Comparison of ENCODE assay signal across 15 cellular contexts in genomic region chr17:27226611-27227234, GRCh38.
DNase-seq lines count a peak whose midpoint lies in the region; ATAC-seq, FAIRE-seq and TF ChIP-seq lines count a peak whose summit lies in the region.
"Had no signal": no experiment of that assay in that cellular context is flagged by ENCODE, and none has a peak within 500 bp of the region (broad histone marks: within the 10 kb centered on the region; RNA-seq: fewer than 3 reads in every experiment).

No MANE protein-coding gene starts in this region.

- TF ChIP-seq RAD21 in IMR-90 (IDR thresholded peaks at IDR 0.05; ENCODE audit: low read length), result no peak

- H4K5ac ChIP-seq in IMR-90 (ENCODE audit: low read depth, low read length), result no peak overlapping the region

- no peaks in the 10 kb centered on the region for H3K27me3 Mint-ChIP-seq in CD4-positive, alpha-beta memory T cell

- H3K27ac ChIP-seq in IMR-90 (ENCODE audit: insufficient read depth, low read length) (no peak overlapping the region), WERI-Rb-1 (no peak overlapping the region)
- no peak overlapping the region for H3K27ac ChIP-seq in CD4-positive, alpha-beta memory T cell (ENCODE audit: low read depth, low read length)
- H3K27ac ChIP-seq: gastroesophageal sphincter had no signal

- no peaks in the 10 kb centered on the region for H3K4me1 Mint-ChIP-seq in CD4-positive, alpha-beta memory T cell

- in situ Hi-C loops in IMR-90 (cut with MboI; ENCODE audit: low sequenced_read_pairs) (loop anchor here (25.0 kb wide), 2 partner anchors 211 to 536 kb away; no protein-coding TSS in a partner anchor), astrocyte of the spinal cord (cut with HindIII; ENCODE audit: low sequenced_read_pairs) (no loop called here)

- H3K9me1 ChIP-seq in IMR-90 (ENCODE audit: insufficient read depth, low read length), result no peaks in the 10 kb centered on the region

- no peak overlapping the region for H3K18ac ChIP-seq in IMR-90 (ENCODE audit: low read depth, low read length)

- H3K23ac ChIP-seq in IMR-90 (ENCODE audit: low read depth, low read length), result no peak overlapping the region

- H2AK5ac ChIP-seq in IMR-90 (ENCODE audit: low read depth, low read length), result no peak overlapping the region

- no peak for TF ChIP-seq POLR2A in IMR-90 (IDR thresholded peaks at IDR 0.05; ENCODE audit: low read depth, low read length)

- H2BK120ac ChIP-seq in IMR-90 (ENCODE audit: low read depth, low read length), result no peak overlapping the region

- no peak overlapping the region for H3K56ac ChIP-seq in IMR-90 (ENCODE audit: extremely low read depth, insufficient read depth, low read length)

- no peak overlapping the region for H3K27ac Mint-ChIP-seq in CD4-positive, alpha-beta memory T cell
- H3K27ac Mint-ChIP-seq: T-helper 1 cell treated with Interleukin-12 subunit alpha and Interleukin-12 subunit beta and Interleukin-4 antibody, amounts not matched to agents 30 μg/mL and 1 μg/mL, for 36 hours had no signal

- WGBS in IMR-90 (ENCODE audit: extremely low coverage in 2 of 2, insufficient read length in 1 of 2), 2 experiments, result no CpG with 5 or more reads among the region's 4 CpGs

- intact Hi-C loops in IMR-90 (cut with micrococcal nuclease), result no loop called here
- intact Hi-C loops in CD4-positive, alpha-beta memory T cell (cut with micrococcal nuclease), result no loop called here

- CTCF ChIA-PET in IMR-90 (lab: Yijun Ruan, JAX), result interaction anchor here (1.0 to 1.1 kb wide), 2 partner anchors 10 to 107 kb away, joined by 3 read pairs; no protein-coding TSS in a partner anchor
- CTCF ChIA-PET in CD4-positive, alpha-beta memory T cell (lab: Charles Lee; ENCODE audit: partially characterized antibody), result interaction anchor here (1.0 to 3.3 kb wide), 3 partner anchors 10 to 424 kb away, joined by 3 to 21 read pairs (median 3); no protein-coding TSS in a partner anchor

- H3K4me3 ChIP-seq in IMR-90 (ENCODE audit: insufficient read depth, low read depth, low read length), result no peak overlapping the region
- H3K4me3 ChIP-seq in astrocyte of the spinal cord (ENCODE audit: low read depth, low read length), result no peak overlapping the region
- no peak overlapping the region for H3K4me3 ChIP-seq in WERI-Rb-1 (ENCODE audit: low read depth, low read length)
- no peak overlapping the region for H3K4me3 ChIP-seq in CD4-positive, alpha-beta memory T cell (ENCODE audit: low read length in 2 of 2)
- H3K4me3 ChIP-seq: gastroesophageal sphincter, lung had no signal

- no peaks in the 10 kb centered on the region for H3K36me3 ChIP-seq in IMR-90 (ENCODE audit: control insufficient read depth, insufficient read depth, low read length)
- no peaks in the 10 kb centered on the region for H3K36me3 ChIP-seq in WERI-Rb-1
- H3K36me3 ChIP-seq in CD4-positive, alpha-beta memory T cell (ENCODE audit: insufficient read depth, low read length), result no peaks in the 10 kb centered on the region
- H3K36me3 ChIP-seq: gastroesophageal sphincter had no signal

- no peak overlapping the region for H2AFZ ChIP-seq in IMR-90 (replicated peaks; ENCODE audit: low read length, poor library complexity)

- H3K9me3 Mint-ChIP-seq in CD4-positive, alpha-beta memory T cell, result peaks cover 0 to 10% (median 0%) of the 10 kb centered on the region in 8 donors
- H3K9me3 Mint-ChIP-seq: T-helper 1 cell treated with Interleukin-12 subunit alpha and Interleukin-12 subunit beta and Interleukin-4 antibody, amounts not matched to agents 30 μg/mL and 1 μg/mL, for 36 hours had no signal

- BruUV-seq in IMR-90 (replicated peaks; lab: Mats Ljungman, UMichigan), result no TSS peak

- dilution Hi-C loops in IMR-90 (cut with HindIII; ENCODE audit: low sequenced_read_pairs, unreplicated experiment), result loop anchor here (25.0 kb wide), 1 partner anchor 111 kb away; no protein-coding TSS in a partner anchor

- H3K14ac ChIP-seq in IMR-90 (replicated peaks; ENCODE audit: low read depth, low read length), result no peak overlapping the region

- H4K91ac ChIP-seq in IMR-90 (ENCODE audit: insufficient read depth, low read depth, low read length), result no peak overlapping the region

- H3K27me3 ChIP-seq in IMR-90 (ENCODE audit: control insufficient read depth, insufficient read depth, low read length) (no peaks in the 10 kb centered on the region), WERI-Rb-1 (ENCODE audit: insufficient read depth, low read depth, severe bottlenecking) (no peaks in the 10 kb centered on the region)
- H3K27me3 ChIP-seq in CD4-positive, alpha-beta memory T cell (ENCODE audit: insufficient read depth, low read length), result no peaks in the 10 kb centered on the region
- H3K27me3 ChIP-seq: gastroesophageal sphincter had no signal

- POLR2A ChIA-PET in IMR-90 (lab: Charles Lee; ENCODE audit: unreplicated experiment), result interaction anchor here (0.6 kb wide), 1 partner anchor 144 kb away, joined by 5 read pairs; no protein-coding TSS in a partner anchor
- POLR2A ChIA-PET in CD4-positive, alpha-beta memory T cell (lab: Charles Lee; ENCODE audit: partially characterized antibody), result no interaction called here

- FAIRE-seq in A204.1 (lab: Jason Lieb, UNC), result peak; percentile 27
- FAIRE-seq: H1 had no signal

- no peaks in the 10 kb centered on the region for H3K79me1 ChIP-seq in IMR-90 (ENCODE audit: low read depth in 1 of 2, low read length in 2 of 2)

- no peak overlapping the region for H3K4ac ChIP-seq in IMR-90 (ENCODE audit: low read depth, low read length)

- no peak overlapping the region for H4K8ac ChIP-seq in IMR-90 (ENCODE audit: low read depth in 2 of 2, low read length in 2 of 2)

- no peaks in the 10 kb centered on the region for H3K9me3 ChIP-seq in IMR-90 (ENCODE audit: control insufficient read depth, insufficient read depth, low read length)
- H3K9me3 ChIP-seq in WERI-Rb-1 (ENCODE audit: severe bottlenecking), result no peaks in the 10 kb centered on the region
- H3K9me3 ChIP-seq in CD4-positive, alpha-beta memory T cell (ENCODE audit: control insufficient read depth in 1 of 2, low read length in 2 of 2), result no peaks in the 10 kb centered on the region
- H3K9me3 ChIP-seq: gastroesophageal sphincter had no signal

- H2BK5ac ChIP-seq in IMR-90 (ENCODE audit: low read depth, low read length, poor library complexity, severe bottlenecking), result no peak overlapping the region

- DNase-seq in IMR-90, result peak; percentile 75
- peak; percentile 64 for DNase-seq in astrocyte of the spinal cord (ENCODE audit: low read depth, low spot score)
- peak; percentile 78 for DNase-seq in iris pigment epithelial cell (ENCODE audit: low read depth)
- DNase-seq in WERI-Rb-1, result no peak
- DNase-seq in NCI-H1048 (lab: John Stamatoyannopoulos, UW), result no peak
- no peak for DNase-seq in CD4-positive, alpha-beta memory T cell
- no peak for DNase-seq in activated CD8-positive, alpha-beta memory T cell treated with anti-CD3 and anti-CD28 coated beads, Interleukin-2, amount 50 U/mL, for 48 hours
- DNase-seq: activated CD4-positive, alpha-beta T cell treated with anti-CD3 and anti-CD28 coated beads, Interleukin-2, amount 50 U/mL, for 1 hour; NCI-H187; stimulated activated CD4-positive, alpha-beta T cell treated with anti-CD3 and anti-CD28 coated beads, Interleukin-12 subunit alpha, Interleukin-12 subunit beta, amount 100 ng/mL, for 4 hours had no signal

- H3K4me3 Mint-ChIP-seq in CD4-positive, alpha-beta memory T cell, result no peak overlapping the region
- H3K4me3 Mint-ChIP-seq: T-helper 1 cell treated with Interleukin-12 subunit alpha and Interleukin-12 subunit beta and Interleukin-4 antibody, amounts not matched to agents 30 μg/mL and 1 μg/mL, for 36 hours had no signal

- H2BK20ac ChIP-seq in IMR-90 (ENCODE audit: low read depth, low read length), result no peak overlapping the region

- no peak overlapping the region for H3K4me2 ChIP-seq in IMR-90 (ENCODE audit: low read depth, low read length)

- no peak overlapping the region for H2AK9ac ChIP-seq in IMR-90 (replicated peaks; ENCODE audit: low read depth, low read length, poor library complexity)

- no peaks in the 10 kb centered on the region for H4K20me1 ChIP-seq in IMR-90 (ENCODE audit: insufficient read depth, low read length)

- TF ChIP-seq CTCF in IMR-90 (conservative IDR thresholded peaks at IDR 0.05; ENCODE audit: low read depth, low read length) (no peak), astrocyte of the spinal cord (IDR thresholded peaks at IDR 0.05; ENCODE audit: low read depth, low read length) (no peak), WERI-Rb-1 (IDR thresholded peaks at IDR 0.05; ENCODE audit: low read depth, low read length) (no peak)

- H3K36me3 Mint-ChIP-seq in CD4-positive, alpha-beta memory T cell, result no peaks in the 10 kb centered on the region

- H3K9ac ChIP-seq in IMR-90 (ENCODE audit: low read depth, low read length), result no peak overlapping the region

- peak; percentile 96 for ATAC-seq in IMR-90 (ENCODE audit: low read depth)
- ATAC-seq: gastroesophageal sphincter had no signal

- no peak overlapping the region for H2BK15ac ChIP-seq in IMR-90 (ENCODE audit: low read depth, low read length)

- no peaks in the 10 kb centered on the region for H3K4me1 ChIP-seq in IMR-90 (ENCODE audit: control insufficient read depth, insufficient read depth, low read length)
- no peaks in the 10 kb centered on the region for H3K4me1 ChIP-seq in CD4-positive, alpha-beta memory T cell (ENCODE audit: insufficient read depth, low read length)
- H3K4me1 ChIP-seq: gastroesophageal sphincter had no signal

TF ChIP-seq in IMR-90, 13 proteins besides CTCF, POLR2A, EP300 and RAD21:
- TF ChIP-seq FOS (IDR thresholded peaks at IDR 0.05; ENCODE audit: low read depth, low read length) (peak; percentile 84), SMC3 (IDR thresholded peaks at IDR 0.05; ENCODE audit: low read depth, low read length) (no peak)

Comparison
In these comparisons a context has a peak if more than half of its experiments do, and no peak if none do; other contexts are left out.
1. DNase-seq: peak in IMR-90 (single experiment), astrocyte of the spinal cord (single experiment) and iris pigment epithelial cell (single experiment); none in WERI-Rb-1 (single experiment), NCI-H1048 (single experiment), CD4-positive, alpha-beta memory T cell (0 of 5) and activated CD8-positive, alpha-beta memory T cell treated with anti-CD3 and anti-CD28 coated beads, Interleukin-2, amount 50 U/mL, for 48 hours (single experiment).